In genomic region chr7:90473819-90474218, GRCh38 we compare ENCODE assay signal across 27 cellular contexts. TPM values are rescaled to one million over a fixed set of nuclear protein-coding genes. Genes with fewer than 3 reads are reported as not detected.
"Had no signal": no experiment of that assay in that cellular context is flagged by ENCODE, and none has a peak within 500 bp of the region (broad histone marks: within the 10 kb centered on the region; RNA-seq: fewer than 3 reads in every experiment).

No MANE protein-coding gene starts in this region.

- H3K4me1 Mint-ChIP-seq: activated CD4-positive, alpha-beta T cell treated with anti-CD3 and anti-CD28 coated beads for 36 hours; activated CD8-positive, alpha-beta memory T cell treated with anti-CD3 and anti-CD28 coated beads, Interleukin-2, amount 10 ng/mL, durations not matched to agents 7 days and 5 days; activated naive CD8-positive, alpha-beta T cell treated with anti-CD3 and anti-CD28 coated beads, Interleukin-2, amount 10 ng/mL, durations not matched to agents 7 days and 5 days had no signal

- H3K27ac ChIP-seq: colonic mucosa, neural progenitor cell, prostate gland, tibial nerve had no signal

- H3K9me3 Mint-ChIP-seq: activated CD4-positive, alpha-beta memory T cell treated with anti-CD3 and anti-CD28 coated beads for 36 hours; activated naive CD8-positive, alpha-beta T cell treated with anti-CD3 and anti-CD28 coated beads, Interleukin-2, amount 10 ng/mL, durations not matched to agents 7 days and 5 days; activated T-helper 2 cell treated with anti-CD3 and anti-CD28 coated beads, Interferon-gamma antibody, Interleukin-2, Interleukin-4, amounts not matched to agents 10 μg/mL and 5 μg/mL and 100 μg/mL, durations not matched to agents 14 hours and 24 hours and 36 hours; neural progenitor cell; T-helper 2 cell treated with Interferon-gamma antibody and Interleukin-4, amounts not matched to agents 5 μg/mL and 100 μg/mL, for 36 hours had no signal

- DNase-seq: activated CD4-positive, alpha-beta memory T cell treated with anti-CD3 and anti-CD28 coated beads for 36 hours; activated CD4-positive, alpha-beta T cell treated with anti-CD3 and anti-CD28 coated beads for 36 hours; activated CD8-positive, alpha-beta memory T cell treated with anti-CD3 and anti-CD28 coated beads, Interleukin-2, amount 10 ng/mL, durations not matched to agents 7 days and 5 days; activated naive CD4-positive, alpha-beta T cell treated with Interleukin-2 at 50 U/mL for 16 hours; activated naive CD8-positive, alpha-beta T cell treated with anti-CD3 and anti-CD28 coated beads, Interleukin-2, amount 10 ng/mL, durations not matched to agents 7 days and 5 days; anterior cingulate cortex; colonic mucosa; hypothalamus; mesenchymal stem cell; naive thymus-derived CD4-positive, alpha-beta T cell; right cardiac atrium; SK-N-SH; stimulated activated CD4-positive, alpha-beta T cell treated with anti-CD3 and anti-CD28 coated beads, Interleukin-2, amount 100 ng/mL, for 24 hours; stimulated activated naive CD8-positive, alpha-beta T cell treated with anti-CD3 and anti-CD28 coated beads, Interleukin-15, Interleukin-2, amounts not matched to agents 100 U/mL and 50 U/mL, for 24 hours; substantia nigra had no signal

- H3K27ac Mint-ChIP-seq: activated CD4-positive, alpha-beta memory T cell treated with anti-CD3 and anti-CD28 coated beads for 36 hours; activated CD4-positive, alpha-beta T cell treated with anti-CD3 and anti-CD28 coated beads for 36 hours; activated CD8-positive, alpha-beta memory T cell treated with anti-CD3 and anti-CD28 coated beads, Interleukin-2, amount 10 ng/mL, durations not matched to agents 7 days and 5 days; activated naive CD8-positive, alpha-beta T cell treated with anti-CD3 and anti-CD28 coated beads, Interleukin-2, amount 10 ng/mL, durations not matched to agents 7 days and 5 days; activated T-helper 2 cell treated with anti-CD3 and anti-CD28 coated beads, Interferon-gamma antibody, Interleukin-2, Interleukin-4, amounts not matched to agents 10 μg/mL and 5 μg/mL and 100 μg/mL, durations not matched to agents 14 hours and 24 hours and 36 hours; naive thymus-derived CD4-positive, alpha-beta T cell; T-helper 2 cell treated with Interferon-gamma antibody and Interleukin-4, amounts not matched to agents 5 μg/mL and 100 μg/mL, for 36 hours; WTC11 had no signal

- H3K4me1 ChIP-seq: colonic mucosa, neural progenitor cell, prostate gland, tibial nerve had no signal

- H3K4me2 ChIP-seq: neural progenitor cell had no signal

- H3K36me3 ChIP-seq: colonic mucosa, neural progenitor cell, prostate gland, tibial nerve had no signal

- ATAC-seq: activated CD4-positive, alpha-beta T cell treated with anti-CD3 and anti-CD28 coated beads for 36 hours; activated CD8-positive, alpha-beta memory T cell treated with anti-CD3 and anti-CD28 coated beads, Interleukin-2, amount 10 ng/mL, durations not matched to agents 7 days and 5 days; naive thymus-derived CD4-positive, alpha-beta T cell; right cardiac atrium; stimulated activated naive CD8-positive, alpha-beta T cell treated with anti-CD3 and anti-CD28 coated beads, Interleukin-15, Interleukin-2, amounts not matched to agents 100 U/mL and 50 U/mL, for 24 hours; WTC11 had no signal

- H3K9me3 ChIP-seq: colonic mucosa, prostate gland, SK-N-SH, tibial nerve had no signal

- H3K4me3 ChIP-seq: colonic mucosa, neural progenitor cell, prostate gland, tibial nerve had no signal

- H3K36me3 Mint-ChIP-seq: activated CD4-positive, alpha-beta memory T cell treated with anti-CD3 and anti-CD28 coated beads for 36 hours; activated CD8-positive, alpha-beta memory T cell treated with anti-CD3 and anti-CD28 coated beads, Interleukin-2, amount 10 ng/mL, durations not matched to agents 7 days and 5 days; activated naive CD8-positive, alpha-beta T cell treated with anti-CD3 and anti-CD28 coated beads, Interleukin-2, amount 10 ng/mL, durations not matched to agents 7 days and 5 days; WTC11 had no signal

- H2AFZ ChIP-seq: neural progenitor cell had no signal

- H3K4me3 Mint-ChIP-seq: activated CD4-positive, alpha-beta memory T cell treated with anti-CD3 and anti-CD28 coated beads for 36 hours; activated CD4-positive, alpha-beta T cell treated with anti-CD3 and anti-CD28 coated beads for 36 hours; activated CD8-positive, alpha-beta memory T cell treated with anti-CD3 and anti-CD28 coated beads, Interleukin-2, amount 10 ng/mL, durations not matched to agents 7 days and 5 days; activated naive CD8-positive, alpha-beta T cell treated with anti-CD3 and anti-CD28 coated beads, Interleukin-2, amount 10 ng/mL, durations not matched to agents 7 days and 5 days; naive thymus-derived CD4-positive, alpha-beta T cell; neural progenitor cell; T-helper 2 cell treated with Interferon-gamma antibody and Interleukin-4, amounts not matched to agents 5 μg/mL and 100 μg/mL, for 36 hours; WTC11 had no signal

- H3K9ac ChIP-seq: neural progenitor cell had no signal

- H3K27me3 ChIP-seq: colonic mucosa, neural progenitor cell had no signal

- H3K9me2 ChIP-seq: SK-N-SH had no signal

RNA-seq across cellular contexts. Expression of gene PTTG1IP2, which starts 4.4 kb away (rescaled TPM):
- total RNA-seq: activated CD4-positive, alpha-beta memory T cell treated with anti-CD3 and anti-CD28 coated beads for 36 hours; activated CD4-positive, alpha-beta T cell treated with anti-CD3 and anti-CD28 coated beads for 36 hours; activated CD8-positive, alpha-beta memory T cell treated with anti-CD3 and anti-CD28 coated beads, Interleukin-2, amount 10 ng/mL, durations not matched to agents 7 days and 5 days; activated naive CD8-positive, alpha-beta T cell treated with anti-CD3 and anti-CD28 coated beads, Interleukin-2, amount 10 ng/mL, durations not matched to agents 7 days and 5 days; activated T-helper 2 cell treated with anti-CD3 and anti-CD28 coated beads, Interferon-gamma antibody, Interleukin-2, Interleukin-4, amounts not matched to agents 10 μg/mL and 5 μg/mL and 100 μg/mL, durations not matched to agents 14 hours and 24 hours and 36 hours; colonic mucosa; kidney epithelial cell; liver; mucosa of gallbladder; naive thymus-derived CD4-positive, alpha-beta T cell; osteoblast; prostate gland; right cardiac atrium; skeletal muscle tissue; tibial nerve; WTC11 had no signal
- polyA plus RNA-seq: esophagus; naive thymus-derived CD4-positive, alpha-beta T cell; right cardiac atrium; SK-N-SH had no signal
